Comparison of ENCODE assay signal across 22 cellular contexts in genomic region chr14:58732387-58732786, GRCh38.
DNase-seq lines count a peak whose midpoint lies in the region; ATAC-seq, FAIRE-seq and TF ChIP-seq lines count a peak whose summit lies in the region.
"Had no signal": no experiment of that assay in that cellular context is flagged by ENCODE, and none has a peak within 500 bp of the region (broad histone marks: within the 10 kb centered on the region; RNA-seq: fewer than 3 reads in every experiment).

No MANE protein-coding gene starts in this region.

- H3K9me3 ChIP-seq in SJSA1 (replicated peaks) = no peaks in the 10 kb centered on the region; the same call in 1 of the 2 replicates
- no peaks in the 10 kb centered on the region for H3K9me3 ChIP-seq in effector memory CD4-positive, alpha-beta T cell (ENCODE audit: control insufficient read depth, low read length)
- H3K9me3 ChIP-seq: body of pancreas, right atrium auricular region, thoracic aorta had no signal

- no peak for TF ChIP-seq CTCF in foreskin keratinocyte (conservative IDR thresholded peaks at IDR 0.05)

- peak; percentile 24 for ATAC-seq in foreskin keratinocyte
- ATAC-seq: body of pancreas; stimulated activated memory B cell treated with anti-CD40 and anti-IgM and Interleukin-4, amounts not matched to agents 10 μg/mL and 1 μg/mL and 100 μg/mL, for 72 hours; T-helper 17 cell had no signal

- H3K4me1 ChIP-seq in SJSA1 (replicated peaks) (peaks cover 31% of the 10 kb centered on the region), foreskin keratinocyte (peaks cover 14% of the 10 kb centered on the region)
- no peaks in the 10 kb centered on the region for H3K4me1 ChIP-seq in effector memory CD4-positive, alpha-beta T cell (ENCODE audit: control insufficient read depth, insufficient read depth, low read length, poor library complexity, severe bottlenecking)

- H3K27me3 ChIP-seq in SJSA1 (replicated peaks) = no peaks in the 10 kb centered on the region
- H3K27me3 ChIP-seq in foreskin keratinocyte = peaks cover 13% of the 10 kb centered on the region
- H3K27me3 ChIP-seq in effector memory CD4-positive, alpha-beta T cell (replicated peaks; ENCODE audit: control insufficient read depth, insufficient read depth, low read length, poor library complexity, severe bottlenecking) = no peaks in the 10 kb centered on the region
- H3K27me3 ChIP-seq: body of pancreas, right atrium auricular region had no signal

- H3K27ac ChIP-seq in SJSA1 = peak overlapping the region; percentile 87
- H3K27ac ChIP-seq in foreskin keratinocyte = no peak overlapping the region
- no peak overlapping the region for H3K27ac ChIP-seq in effector memory CD4-positive, alpha-beta T cell (ENCODE audit: insufficient read depth, low read length, poor library complexity, severe bottlenecking)
- H3K27ac ChIP-seq: body of pancreas had no signal

- FAIRE-seq in urothelium cell line (lab: Jason Lieb, UNC) = peak; percentile 56
- FAIRE-seq: colon, G401.6 had no signal

- DNase-seq in stimulated activated CD4-positive, alpha-beta T cell treated with anti-CD3 and anti-CD28 coated beads, Interleukin-12 subunit alpha, Interleukin-12 subunit beta, amount 100 ng/mL, for 48 hours (ENCODE audit: low read depth in 2 of 3, low spot score in 1 of 3) = peak in 2 of 3 donors; percentile 20 to 27
- no peak for DNase-seq in stimulated activated CD4-positive, alpha-beta T cell treated with anti-CD3 and anti-CD28 coated beads, Interleukin-4, amount 100 ng/mL, for 1 hour
- no peak for DNase-seq in SJSA1 (ENCODE audit: low read depth in 1 of 2, low spot score in 2 of 2)
- peak in 1 of 2 donors; percentile 57 for DNase-seq in foreskin keratinocyte
- DNase-seq in urothelium cell line (ENCODE audit: low spot score) = no peak
- DNase-seq in effector memory CD4-positive, alpha-beta T cell = no peak
- no peak for DNase-seq in NCI-H1436 (lab: John Stamatoyannopoulos, UW)
- DNase-seq: activated CD4-positive, alpha-beta T cell treated with anti-CD3 and anti-CD28 coated beads, Interleukin-2, amount 50 U/mL, for 1 hour; activated T-cell treated with anti-CD3 and anti-CD28 coated beads, Interleukin-2, amount 50 U/mL, for 4 hours; body of pancreas; CD8-positive, alpha-beta memory T cell; endodermal cell; glutamatergic neuron; HCEC 1CT; KG1; NCI-H524 treated with DMSO at 0.1 percent for 48 hours; T-helper 17 cell had no signal

- no peaks in the 10 kb centered on the region for H3K36me3 ChIP-seq in SJSA1
- no peaks in the 10 kb centered on the region for H3K36me3 ChIP-seq in effector memory CD4-positive, alpha-beta T cell (ENCODE audit: control insufficient read depth, insufficient read depth, low read length)
- H3K36me3 ChIP-seq: right atrium auricular region, thoracic aorta had no signal

- H3K4me3 ChIP-seq in SJSA1 = no peak overlapping the region
- no peak overlapping the region for H3K4me3 ChIP-seq in effector memory CD4-positive, alpha-beta T cell (ENCODE audit: insufficient read depth, low read depth, low read length, poor library complexity, severe bottlenecking)
- H3K4me3 ChIP-seq: body of pancreas, right atrium auricular region had no signal

Comparison
In these comparisons a context has a peak if more than half of its experiments do, and no peak if none do; other contexts are left out.
1. DNase-seq: peak in stimulated activated CD4-positive, alpha-beta T cell treated with anti-CD3 and anti-CD28 coated beads, Interleukin-12 subunit alpha, Interleukin-12 subunit beta, amount 100 ng/mL, for 48 hours (2 of 3); none in stimulated activated CD4-positive, alpha-beta T cell treated with anti-CD3 and anti-CD28 coated beads, Interleukin-4, amount 100 ng/mL, for 1 hour (single experiment), SJSA1 (0 of 2), urothelium cell line (single experiment), effector memory CD4-positive, alpha-beta T cell (0 of 3) and NCI-H1436 (single experiment).